7 cellular contexts compared by ENCODE assay signal in the genomic region with DNA sequence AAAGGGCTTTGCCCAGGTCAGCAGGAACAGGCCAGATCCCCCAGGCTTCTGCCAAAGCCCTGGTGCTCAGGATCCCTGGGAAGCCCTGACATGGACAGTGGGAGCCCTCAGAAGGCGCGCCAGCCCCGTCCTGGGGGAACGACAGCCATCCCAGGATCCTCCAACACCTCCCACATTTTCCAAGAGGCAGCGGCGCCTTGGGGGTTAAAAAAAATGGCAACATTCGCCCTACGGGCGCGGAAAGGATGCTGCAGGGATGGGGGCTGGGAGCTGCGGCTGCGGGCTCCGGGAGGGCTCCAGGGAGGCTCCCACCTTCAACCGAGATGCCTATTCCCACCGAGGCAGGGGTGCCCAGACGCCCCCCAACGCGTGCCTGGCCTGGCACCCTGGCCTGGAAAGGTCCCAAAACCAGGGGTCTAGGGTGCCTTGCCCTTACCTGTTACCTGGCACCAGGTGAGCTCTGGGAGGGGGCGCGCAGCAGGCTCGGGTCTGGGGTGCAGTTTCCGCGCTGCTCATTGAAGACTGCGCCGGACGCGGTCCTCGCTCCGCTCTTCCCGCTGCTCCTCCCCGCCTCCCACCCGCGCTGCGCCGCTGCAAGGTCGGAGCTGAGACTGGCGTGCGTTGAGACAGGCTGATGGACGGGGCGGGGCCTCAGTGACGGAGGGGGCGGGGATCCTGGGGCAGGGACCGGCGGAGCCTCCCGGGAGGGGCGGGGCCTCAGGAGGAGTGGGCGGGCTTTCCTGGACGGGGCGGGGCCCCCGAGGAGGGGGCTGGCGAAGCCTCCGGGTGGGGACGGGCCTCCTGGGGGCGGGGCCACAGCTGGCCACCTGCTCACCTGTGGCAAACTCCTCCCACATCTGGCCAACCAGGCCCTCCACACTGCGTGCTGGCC. TPM values are rescaled to one million over a fixed set of nuclear protein-coding genes. Genes with fewer than 3 reads are reported as not detected.
A peak's percentile ranks its signal among the peaks of the same experiment; 100 is the strongest.
DNase-seq lines count a peak whose midpoint lies in the region; ATAC-seq, FAIRE-seq and TF ChIP-seq lines count a peak whose summit lies in the region.

TSS of gene ABCB9 (minus strand) at position 613 of the 892 bp plus-strand sequence. CDS start 6,228 bp downstream, outside the sequence.

- peaks cover 4% of the 10 kb centered on the region for H3K4me1 Mint-ChIP-seq in activated CD4-positive, alpha-beta T cell treated with anti-CD3 and anti-CD28 coated beads, Interleukin-2, amount 10 ng/mL, durations not matched to agents 24 days and 14 days

- no peak for TF ChIP-seq CTCF in coronary artery (IDR thresholded peaks at IDR 0.05)

- no peaks in the 10 kb centered on the region for H3K9me3 Mint-ChIP-seq in activated CD4-positive, alpha-beta T cell treated with anti-CD3 and anti-CD28 coated beads, Interleukin-2, amount 10 ng/mL, durations not matched to agents 24 days and 14 days

- H3K27me3 Mint-ChIP-seq in activated CD4-positive, alpha-beta T cell treated with anti-CD3 and anti-CD28 coated beads, Interleukin-2, amount 10 ng/mL, durations not matched to agents 24 days and 14 days = no peaks in the 10 kb centered on the region

- peak; percentile 96 for DNase-seq in GM18507 (ENCODE audit: extremely low spot score, insufficient read length, low read depth)
- DNase-seq in NCI-H460 (ENCODE audit: extremely low read depth, low read depth) = peak; percentile 92
- DNase-seq in activated CD4-positive, alpha-beta T cell treated with anti-CD3 and anti-CD28 coated beads, Interleukin-2, amount 10 ng/mL, durations not matched to agents 24 days and 14 days = peak; percentile 96
- peak; percentile 94 for DNase-seq in coronary artery (ENCODE audit: low spot score)
- peak; percentile 95 to 97 for DNase-seq in left colon
- peak; percentile 95 to 97 for DNase-seq in stimulated activated CD4-positive, alpha-beta T cell treated with anti-CD3 and anti-CD28 coated beads, Interleukin-1b, Interleukin-23, amount 100 ng/mL, for 4 hours (ENCODE audit: low read depth in 2 of 2)

- peak; percentile 84 for FAIRE-seq in GM18507 (lab: Jason Lieb, UNC)

- H3K4me3 ChIP-seq in coronary artery = peak within 1 kb of the TSS; percentile 81

- ATAC-seq in HG03135 (IDR thresholded peaks at IDR 0.05; ENCODE audit: unreplicated experiment) = peak; percentile 67
- ATAC-seq in left colon = peak; percentile 87

- peak within 1 kb of the TSS in 1 of 2 donors; percentile 63 for H3K27ac ChIP-seq in coronary artery

- peak within 1 kb of the TSS; percentile 69 for H3K4me3 Mint-ChIP-seq in activated CD4-positive, alpha-beta T cell treated with anti-CD3 and anti-CD28 coated beads, Interleukin-2, amount 10 ng/mL, durations not matched to agents 24 days and 14 days

- intact Hi-C loops in activated CD4-positive, alpha-beta T cell treated with anti-CD3 and anti-CD28 coated beads, Interleukin-2, amount 10 ng/mL, durations not matched to agents 24 days and 14 days (cut with micrococcal nuclease) = loop anchor here (1.0 kb wide), 1 partner anchor 8 kb away; no protein-coding TSS in a partner anchor
- intact Hi-C loops in left colon (cut with DNase I, micrococcal nuclease) = no loop called here

- H3K27ac Mint-ChIP-seq in activated CD4-positive, alpha-beta T cell treated with anti-CD3 and anti-CD28 coated beads, Interleukin-2, amount 10 ng/mL, durations not matched to agents 24 days and 14 days = no peak within 1 kb of the TSS

- H3K36me3 Mint-ChIP-seq in activated CD4-positive, alpha-beta T cell treated with anti-CD3 and anti-CD28 coated beads, Interleukin-2, amount 10 ng/mL, durations not matched to agents 24 days and 14 days (ENCODE audit: low read depth) = no peaks in the 10 kb centered on the region

RNA-seq across cellular contexts. Expression of gene ABCB9, which starts in this region (rescaled TPM):
- 2.7 and 3.9 TPM in 2 replicates for total RNA-seq in NCI-H460 (2014; rRNA removed; shearing (Covaris generic))
- 8.2 and 8.3 TPM in 2 replicates for polyA plus RNA-seq in NCI-H460 (2014; cell fraction: nucleus; rRNA removed)
- 3.7 and 4.1 TPM in 2 replicates for total RNA-seq in activated CD4-positive, alpha-beta T cell treated with anti-CD3 and anti-CD28 coated beads, Interleukin-2, amount 10 ng/mL, durations not matched to agents 24 days and 14 days
- 1 to 10 TPM; 4.6 to 4.9 TPM for total RNA-seq in left colon
